7 cellular contexts compared by ENCODE assay signal in the genomic region with DNA sequence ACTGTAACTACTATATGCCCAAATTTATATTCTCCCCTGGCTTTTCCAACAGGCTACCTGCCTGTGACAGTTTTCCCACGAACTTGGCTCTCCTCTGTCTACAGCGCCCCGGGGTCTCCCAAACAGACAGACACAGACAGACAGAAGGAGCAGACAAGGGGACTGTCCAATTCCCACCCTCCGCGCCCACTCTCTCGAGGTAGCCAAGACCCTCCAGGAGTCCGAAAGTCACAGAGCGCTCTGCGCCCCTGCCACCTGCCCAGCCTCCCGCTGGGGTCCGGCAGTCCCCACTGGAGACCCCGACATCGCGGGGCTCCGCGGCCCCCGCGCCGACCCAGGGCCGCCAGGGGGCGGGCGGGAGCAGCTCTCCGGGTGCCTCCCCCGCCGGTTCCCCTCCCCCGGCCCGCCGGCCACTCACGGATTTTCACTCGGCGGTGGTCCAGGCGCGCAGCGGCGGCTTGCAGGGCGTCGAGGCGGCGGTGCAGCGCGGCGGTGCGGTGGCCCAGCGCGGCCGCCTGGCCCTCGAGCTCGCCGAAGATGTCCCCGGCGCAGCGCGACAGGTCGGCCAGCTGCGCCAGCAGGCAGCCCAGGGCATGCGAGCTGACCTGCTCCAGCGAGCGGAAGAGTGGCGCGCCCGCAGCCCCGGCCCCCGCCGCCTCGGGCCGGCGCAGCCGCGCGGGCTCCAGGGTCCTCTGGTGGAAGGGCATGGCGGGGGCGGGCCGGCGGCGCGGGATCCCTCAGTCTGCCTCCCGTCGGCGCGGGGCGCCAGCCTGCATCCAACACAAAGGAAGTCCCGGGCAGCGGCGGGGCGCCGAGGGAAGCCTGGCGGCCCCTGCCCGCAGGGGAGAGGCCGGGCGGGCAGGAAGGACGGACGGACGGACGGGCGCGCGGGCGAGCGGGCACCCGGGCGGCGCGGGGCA.
DNase-seq lines count a peak whose midpoint lies in the region; FAIRE-seq and TF ChIP-seq lines count a peak whose summit lies in the region.

No MANE protein-coding gene starts in this region.

- TF ChIP-seq CTCF in MM.1S (IDR thresholded peaks at IDR 0.05; ENCODE audit: low read length) (peak; percentile 57), WI38 (IDR thresholded peaks at IDR 0.05; ENCODE audit: low read depth, low read length) (peak; percentile 75), keratinocyte (optimal IDR thresholded peaks at IDR 0.05 in 1 of 3, IDR thresholded peaks at IDR 0.05 in 1 of 3, conservative IDR thresholded peaks at IDR 0.05 in 1 of 3; ENCODE audit: extremely low read depth in 1 of 3, insufficient read depth in 2 of 3, low read length in 3 of 3) (peak; percentile 45 to 79 (median 67))

- H3K9me2 ChIP-seq in MM.1S (replicated peaks; ENCODE audit: insufficient read depth, low read length) = no peaks in the 10 kb centered on the region

- H3K4me2 ChIP-seq in MM.1S (ENCODE audit: low read depth, low read length) = peak overlapping the region; percentile 73; the same call in 1 of the 2 replicates
- H3K4me2 ChIP-seq in keratinocyte (ENCODE audit: control insufficient read depth, extremely low read depth, insufficient read depth, low read depth, low read length) = peak overlapping the region; percentile 93

- H2AFZ ChIP-seq in MM.1S (ENCODE audit: low read length) = peak overlapping the region; percentile 62
- peak overlapping the region; percentile 68 for H2AFZ ChIP-seq in keratinocyte (ENCODE audit: control insufficient read depth, low read length)

- H3K27me3 ChIP-seq in MM.1S (replicated peaks; ENCODE audit: insufficient read depth, low read length) = no peaks in the 10 kb centered on the region
- no peaks in the 10 kb centered on the region for H3K27me3 ChIP-seq in keratinocyte (ENCODE audit: control insufficient read depth, extremely low read depth, insufficient read depth, low read length)

- H3K79me2 ChIP-seq in MM.1S (ENCODE audit: low read length) (no peaks in the 10 kb centered on the region), keratinocyte (ENCODE audit: control insufficient read depth, insufficient read depth, low read length) (peaks cover 50% of the 10 kb centered on the region)

- no peak for TF ChIP-seq POLR2A in GM12891 (IDR thresholded peaks at IDR 0.05; ENCODE audit: low read depth, low read length)

- no peak overlapping the region for H3K9ac ChIP-seq in MM.1S (ENCODE audit: low read length)
- H3K9ac ChIP-seq in keratinocyte (ENCODE audit: control insufficient read depth, extremely low read depth, insufficient read depth, low read length) = peak overlapping the region; percentile 97

- H3K9me1 ChIP-seq in keratinocyte (ENCODE audit: control insufficient read depth, extremely low read depth, insufficient read depth, low read length) = no peaks in the 10 kb centered on the region

- DNase-seq in GM12891 (ENCODE audit: insufficient read length, low spot score) (peak; percentile 84), HCEC 1CT (peak; percentile 45), MM.1S (peak; percentile 54), keratinocyte (ENCODE audit: low read depth, low spot score) (no peak)
- peak; percentile 22 for DNase-seq in central memory CD4-positive, alpha-beta T cell
- peak in 2 of 3 donors; percentile 27 to 46 for DNase-seq in stimulated activated CD4-positive, alpha-beta T cell treated with anti-CD3 and anti-CD28 coated beads, Interleukin-12 subunit alpha, Interleukin-12 subunit beta, amount 100 ng/mL, for 48 hours (ENCODE audit: low read depth in 2 of 3, low spot score in 1 of 3)

- no peak overlapping the region for H3K27ac ChIP-seq in MM.1S (ENCODE audit: low read length)
- H3K27ac ChIP-seq in keratinocyte (ENCODE audit: control insufficient read depth, insufficient read depth, low read length) = peak overlapping the region; percentile 94

- peaks cover 3% of the 10 kb centered on the region; the same call in 1 of the 2 replicates for H3K4me1 ChIP-seq in MM.1S (ENCODE audit: low read length)
- peaks cover 30% of the 10 kb centered on the region for H3K4me1 ChIP-seq in keratinocyte (ENCODE audit: control insufficient read depth, extremely low read depth, insufficient read depth, low read length)

- dilution Hi-C loops in keratinocyte (cut with MboI; ENCODE audit: extremely low pct_ligation_motif_present, low sequenced_read_pairs) = no loop called here

- H3F3A ChIP-seq in MM.1S (ENCODE audit: insufficient read depth, low read length) = no peaks in the 10 kb centered on the region

- FAIRE-seq in GM12891 (lab: Jason Lieb, UNC) (peak; percentile 9), keratinocyte (lab: Jason Lieb, UNC) (no peak)

- no peaks in the 10 kb centered on the region for H3K9me3 ChIP-seq in MM.1S (replicated peaks; ENCODE audit: insufficient read depth, low read length)
- H3K9me3 ChIP-seq in keratinocyte (ENCODE audit: control insufficient read depth, low read depth, low read length) = no peaks in the 10 kb centered on the region

- H3K4me3 ChIP-seq in MM.1S (ENCODE audit: low read length) (peak overlapping the region; percentile 75), WI38 (ENCODE audit: low read depth, low read length) (peak overlapping the region; percentile 79), keratinocyte (ENCODE audit: control insufficient read depth in 2 of 3, extremely low read depth in 1 of 3, insufficient read depth in 2 of 3, low read depth in 1 of 3, low read length in 3 of 3) (peak overlapping the region; percentile 65 to 91 (median 78))

- H3K36me3 ChIP-seq in MM.1S (replicated peaks; ENCODE audit: insufficient read depth, low read length) = no peaks in the 10 kb centered on the region
- H3K36me3 ChIP-seq in keratinocyte (ENCODE audit: control insufficient read depth in 2 of 2, extremely low read depth in 1 of 2, insufficient read depth in 2 of 2, low read length in 2 of 2) = no peaks in the 10 kb centered on the region

- H4K20me1 ChIP-seq in MM.1S (ENCODE audit: insufficient read depth, low read length) (no peaks in the 10 kb centered on the region), keratinocyte (ENCODE audit: control insufficient read depth, extremely low read depth, insufficient read depth, low read length) (no peaks in the 10 kb centered on the region)

TF ChIP-seq in GM12891, 5 proteins besides CTCF, POLR2A, EP300 and RAD21:
- TF ChIP-seq POLR2AphosphoS5 (IDR thresholded peaks at IDR 0.05; ENCODE audit: low read depth, low read length) (no peak), SPI1 (IDR thresholded peaks at IDR 0.05; ENCODE audit: low read depth, low read length) (no peak), PAX5 (IDR thresholded peaks at IDR 0.05; ENCODE audit: insufficient read depth, low read length, severe bottlenecking) (no peak), POU2F2 (IDR thresholded peaks at IDR 0.05; ENCODE audit: low read depth, low read length) (no peak), TAF1 (IDR thresholded peaks at IDR 0.05; ENCODE audit: low read depth, low read length) (no peak)
